In the genomic region with DNA sequence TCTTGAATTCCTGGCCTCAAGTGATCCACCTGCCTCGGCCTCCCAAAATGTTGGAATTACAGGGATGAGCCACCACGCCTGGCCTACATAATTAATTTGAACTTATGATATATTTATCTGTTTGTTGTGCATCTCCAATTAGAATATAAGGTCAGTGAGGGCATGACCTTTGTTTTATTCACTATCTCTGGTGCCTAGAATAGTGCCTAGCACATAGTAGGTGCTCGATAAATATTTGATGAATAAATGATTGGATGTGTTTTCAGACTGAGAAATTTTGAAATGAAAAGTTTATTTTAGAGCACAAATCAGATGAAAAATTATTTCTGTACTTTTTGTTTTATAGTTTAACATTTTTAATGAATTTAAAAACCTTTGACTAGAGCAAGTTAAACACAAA, we compare ENCODE assay signal across 27 cellular contexts.
"Had no signal": no experiment of that assay in that cellular context is flagged by ENCODE, and none has a peak within 500 bp of the region (broad histone marks: within the 10 kb centered on the region; RNA-seq: fewer than 3 reads in every experiment).

No MANE protein-coding gene starts in this region.

- ATAC-seq: stimulated activated effector memory CD8-positive, alpha-beta T cell treated with anti-CD3 and anti-CD28 coated beads, Interleukin-12 subunit alpha, Interleukin-12 subunit beta, amount 100 ng/mL, for 72 hours; stimulated activated memory B cell treated with anti-CD40 and anti-IgM and Interleukin-4, amounts not matched to agents 10 μg/mL and 1 μg/mL and 100 μg/mL, for 72 hours; stimulated activated naive B cell treated with anti-CD40 and anti-IgM and Interleukin-4, amounts not matched to agents 10 μg/mL and 1 μg/mL and 100 μg/mL, for 72 hours; stimulated activated naive CD8-positive, alpha-beta T cell treated with anti-CD3 and anti-CD28 coated beads, Interleukin-15, amount 100 ng/mL, for 72 hours; stimulated activated naive CD8-positive, alpha-beta T cell treated with anti-CD3 and anti-CD28 coated beads, Interleukin-15, Interleukin-2, amounts not matched to agents 100 U/mL and 50 U/mL, for 24 hours; upper lobe of right lung had no signal

- H3K4me1 ChIP-seq: suprapubic skin, testis, thyroid gland, tibial artery, transverse colon, upper lobe of left lung, upper lobe of right lung, uterus, vagina had no signal

- H3K9me3 ChIP-seq: stomach, suprapubic skin, testis, thoracic aorta, thyroid gland, tibial artery, transverse colon, upper lobe of left lung, upper lobe of right lung, uterus, vagina had no signal

- H3K4me3 ChIP-seq: stomach, suprapubic skin, testis, thoracic aorta, thyroid gland, tibial artery, tibial nerve, transverse colon, upper lobe of left lung, upper lobe of right lung, uterus, vagina had no signal

- H3K36me3 ChIP-seq: stomach, suprapubic skin, thoracic aorta, thyroid gland, tibial artery, tibial nerve, transverse colon, upper lobe of left lung, upper lobe of right lung, uterus, vagina had no signal

- DNase-seq: stimulated activated CD4-positive, alpha-beta T cell treated with anti-CD3 and anti-CD28 coated beads, Interleukin-2, amount 100 ng/mL, for 48 hours; stimulated activated CD4-positive, alpha-beta T cell treated with anti-CD3 and anti-CD28 coated beads, Interleukin-4, amount 100 ng/mL, for 1 hour; stimulated activated CD4-positive, alpha-beta T cell treated with anti-CD3 and anti-CD28 coated beads, Interleukin-4, amount 100 ng/mL, for 24 hours; stimulated activated CD4-positive, alpha-beta T cell treated with anti-CD3 and anti-CD28 coated beads, Interleukin-4, amount 100 ng/mL, for 4 hours; stimulated activated CD8-positive, alpha-beta memory T cell treated with anti-CD3 and anti-CD28 coated beads, Interleukin-4, amount 100 ng/mL, for 48 hours; stimulated activated naive B cell treated with anti-CD40 and anti-IgM and Interleukin-4, amounts not matched to agents 10 μg/mL and 1 μg/mL and 100 μg/mL, for 72 hours; stimulated activated naive CD4-positive, alpha-beta T cell; stimulated activated naive CD4-positive, alpha-beta T cell treated with Interleukin-2 at 50 U/mL for 16 hours; stimulated activated naive CD8-positive, alpha-beta T cell treated with anti-CD3 and anti-CD28 coated beads, Interleukin-15, amount 100 ng/mL, for 72 hours; stimulated activated naive CD8-positive, alpha-beta T cell treated with anti-CD3 and anti-CD28 coated beads, Interleukin-15, Interleukin-2, amounts not matched to agents 100 U/mL and 50 U/mL, for 24 hours; stomach; substantia nigra; testis; thyroid gland; tibial artery; transverse colon; trophoblast cell; upper lobe of left lung; upper lobe of right lung; uterus had no signal

- H3K27ac ChIP-seq: stomach, suprapubic skin, testis, thoracic aorta, thyroid gland, tibial artery, tibial nerve, transverse colon, upper lobe of left lung, upper lobe of right lung, uterus, vagina had no signal

- H3K27me3 ChIP-seq: stomach, suprapubic skin, testis, thyroid gland, tibial nerve, transverse colon, upper lobe of left lung, upper lobe of right lung, uterus, vagina had no signal

- FAIRE-seq: urothelium cell line had no signal
